ENCODE assay signal across 18 cellular contexts in the genomic region with DNA sequence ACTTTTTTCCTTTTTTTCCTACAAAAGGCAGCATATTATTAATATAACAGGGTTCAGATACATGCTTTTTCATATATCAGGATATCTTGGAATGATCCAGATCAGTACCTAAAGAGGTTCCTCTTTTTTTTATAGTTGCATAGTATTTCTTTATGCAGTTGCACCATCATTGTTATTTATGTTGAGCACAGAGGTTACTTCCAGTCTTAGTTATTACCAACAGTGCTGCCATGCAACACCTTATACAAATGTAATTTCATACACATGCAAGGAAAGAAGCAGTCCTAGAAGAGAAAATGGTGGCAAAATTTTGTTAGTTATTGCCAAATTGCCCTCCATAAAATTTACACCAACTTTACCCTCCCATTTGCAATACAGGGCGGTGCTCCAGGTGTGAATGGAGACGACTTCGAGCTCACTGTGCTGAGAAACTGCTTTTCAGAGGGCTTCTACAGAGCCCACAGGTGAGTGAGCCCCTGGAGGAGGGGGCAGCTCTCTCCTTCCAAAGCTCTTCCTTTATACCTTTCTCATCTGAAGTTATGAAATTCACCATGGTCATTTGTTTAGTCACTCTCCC. TPM values are rescaled to one million over a fixed set of nuclear protein-coding genes. Genes with fewer than 3 reads are reported as not detected.
A peak's percentile ranks its signal among the peaks of the same experiment; 100 is the strongest.
DNase-seq lines count a peak whose midpoint lies in the region; ATAC-seq, FAIRE-seq and TF ChIP-seq lines count a peak whose summit lies in the region.
"Had no signal": no experiment of that assay in that cellular context is flagged by ENCODE, and none has a peak within 500 bp of the region (broad histone marks: within the 10 kb centered on the region; RNA-seq: fewer than 3 reads in every experiment).

No MANE protein-coding gene starts in this region.

- H2BK20ac ChIP-seq in H1 (ENCODE audit: low read length): 0 out of 2 replicates have a peak overlapping the region, but pooled peaks have one; percentile 91

- H4K20me1 ChIP-seq in H1 (replicated peaks in 1 of 2; ENCODE audit: control insufficient read depth in 1 of 2, insufficient read depth in 2 of 2, low read length in 2 of 2): no peaks in the 10 kb centered on the region

- peaks cover 0 to 5% (median 0%) of the 10 kb centered on the region in 3 donors for H3K27me3 Mint-ChIP-seq in CD14-positive monocyte (ENCODE audit: low read depth in 3 of 3)
- peaks cover 2% of the 10 kb centered on the region for H3K27me3 Mint-ChIP-seq in IgD-negative memory B cell

- H2BK15ac ChIP-seq in H1 (ENCODE audit: low read length): no peak overlapping the region

- no peak overlapping the region; a peak in 1 of 7 replicates for H3K9ac ChIP-seq in H1 (replicated peaks in 1 of 4; ENCODE audit: extremely low read depth in 1 of 4, low read depth in 3 of 4, low read length in 3 of 4)

- CTCF ChIA-PET in RWPE1 (lab: Yijun Ruan, JAX): interaction anchor here (0.6 to 0.7 kb wide), 2 partner anchors 15 to 221 kb away, joined by 3 to 4 read pairs; no protein-coding TSS in a partner anchor
- CTCF ChIA-PET in H1 (lab: Charles Lee; ENCODE audit: partially characterized antibody): interaction anchor here (0.6 to 7.5 kb wide), 7 partner anchors 11 to 125 kb away, joined by 3 to 54 read pairs (median 3); no protein-coding TSS in a partner anchor

- H4K8ac ChIP-seq in H1 (ENCODE audit: extremely low read depth, insufficient read depth, low read length): no peak overlapping the region

- H3K4me1 ChIP-seq in H1 (replicated peaks in 1 of 4; ENCODE audit: control insufficient read depth in 3 of 4, insufficient read depth in 4 of 4, low read length in 3 of 4) (peaks cover 3 to 8% (median 4%) of the 10 kb centered on the region in 4 experiments; a peak in 5 of 7 replicates), upper lobe of left lung (peaks cover 7 to 13% (median 11%) of the 10 kb centered on the region in 4 donors)

- H3K36me3 Mint-ChIP-seq in CD14-positive monocyte (no peaks in the 10 kb centered on the region), IgD-negative memory B cell (no peaks in the 10 kb centered on the region)

- no peak overlapping the region for H4K91ac ChIP-seq in H1 (replicated peaks; ENCODE audit: insufficient read length, low read length)

- TF ChIP-seq EP300 in H1 (IDR thresholded peaks at IDR 0.05; ENCODE audit: borderline replicate concordance in 1 of 2, low read depth in 2 of 2, low read length in 2 of 2): no peak
- TF ChIP-seq EP300 in upper lobe of left lung (IDR thresholded peaks at IDR 0.05): no peak

- no peak overlapping the region for H3K4me2 ChIP-seq in H1 (ENCODE audit: insufficient read depth in 1 of 2, low read depth in 2 of 2, low read length in 2 of 2)

- POLR2A ChIA-PET in RWPE1 (lab: Yijun Ruan, JAX; ENCODE audit: low non-redundant PET): no interaction called here
- POLR2A ChIA-PET in H1 (lab: Charles Lee; ENCODE audit: partially characterized antibody): interaction anchor here (0.9 to 15.1 kb wide), 6 partner anchors 16 to 34 kb away, joined by 3 to 231 read pairs (median 3); no protein-coding TSS in a partner anchor

- H3K36me3 ChIP-seq in H1 (ENCODE audit: control insufficient read depth in 2 of 4, insufficient read depth in 4 of 4, low read length in 3 of 4) (no peaks in the 10 kb centered on the region), upper lobe of left lung (no peaks in the 10 kb centered on the region)
- H3K36me3 ChIP-seq: heart right ventricle, Peyer's patch, WERI-Rb-1 had no signal

- no peak overlapping the region for H4K5ac ChIP-seq in H1 (ENCODE audit: insufficient read length, low read depth, low read length)

- intact Hi-C loops in CD14-positive monocyte (cut with micrococcal nuclease): no loop called here
- intact Hi-C loops in posterior cingulate gyrus (cut with DNase I): no loop called here

- no peaks in the 10 kb centered on the region for H3K27me3 ChIP-seq in H1 (replicated peaks in 1 of 4; ENCODE audit: control insufficient read depth in 3 of 4, extremely low read depth in 1 of 4, insufficient read depth in 3 of 4, low read length in 3 of 4)
- no peaks in the 10 kb centered on the region for H3K27me3 ChIP-seq in upper lobe of left lung
- H3K27me3 ChIP-seq: Peyer's patch had no signal

- no peak overlapping the region for H3K4me3 ChIP-seq in H1 (ENCODE audit: extremely low read depth in 1 of 4, insufficient read depth in 2 of 4, low read depth in 3 of 4, low read length in 4 of 4)
- no peak overlapping the region for H3K4me3 ChIP-seq in upper lobe of left lung
- H3K4me3 ChIP-seq: heart right ventricle, Peyer's patch had no signal

- no peak overlapping the region for H3K56ac ChIP-seq in H1 (replicated peaks; ENCODE audit: insufficient read length, low read depth, low read length)

- no peak for ATAC-seq in HG03280 (IDR thresholded peaks at IDR 0.05; ENCODE audit: unreplicated experiment)
- ATAC-seq in upper lobe of left lung (ENCODE audit: low FRiP score in 2 of 2): no peak
- ATAC-seq: heart right ventricle had no signal

- H2BK12ac ChIP-seq in H1 (ENCODE audit: low read depth, low read length): peak overlapping the region; percentile 72; the same call in 1 of the 2 replicates

- no peak overlapping the region for H3K14ac ChIP-seq in H1 (ENCODE audit: insufficient read length)

- no peak for FAIRE-seq in H1 (lab: Jason Lieb, UNC)
- FAIRE-seq: islet of Langerhans had no signal

- no peak overlapping the region for H2AK5ac ChIP-seq in H1 (ENCODE audit: low read depth, low read length)

- no peak overlapping the region for H3K4ac ChIP-seq in H1 (replicated peaks; ENCODE audit: insufficient read length, low read depth, low read length)

- no peak for TF ChIP-seq POLR2A in H1 (IDR thresholded peaks at IDR 0.05; ENCODE audit: control extremely low read depth in 1 of 2, low read depth in 2 of 2, low read length in 2 of 2)
- no peak for TF ChIP-seq POLR2A in upper lobe of left lung (IDR thresholded peaks at IDR 0.05)

- H3K23ac ChIP-seq in H1 (ENCODE audit: insufficient read length): no peak overlapping the region

- peak overlapping the region; percentile 72 to 95 (median 88) for H3K27ac Mint-ChIP-seq in CD14-positive monocyte
- peak overlapping the region in 2 of 3 donors; percentile 47 to 63 for H3K27ac Mint-ChIP-seq in IgD-negative memory B cell

- H3K23me2 ChIP-seq in H1 (ENCODE audit: low read depth, low read length): 0 out of 2 replicates have a peak, but pooled peaks cover 2% of the 10 kb centered on the region

- H2BK120ac ChIP-seq in H1 (replicated peaks; ENCODE audit: low read depth, low read length): no peak overlapping the region

- H2AFZ ChIP-seq in H1 (ENCODE audit: low read length): no peak overlapping the region

- DNase-seq in CD14-positive monocyte (ENCODE audit: low spot score) (no peak), RWPE1 (ENCODE audit: low spot score) (no peak), H1 (ENCODE audit: low read depth in 1 of 2, low spot score in 2 of 2) (no peak), DMS53 treated with DMSO at 0.1 percent for 48 hours (lab: John Stamatoyannopoulos, UW; ENCODE audit: unreplicated experiment) (no peak), upper lobe of left lung (no peak), posterior cingulate gyrus (no peak)
- DNase-seq: activated gamma-delta T cell, DMS 273 treated with DMSO at 0.1 percent for 48 hours, HCEC 1CT, heart right ventricle, NCI-H187 treated with DMSO at 0.1 percent for 48 hours, NCI-H510A, SW 1271, WERI-Rb-1 had no signal

- no peaks in the 10 kb centered on the region for H3K79me2 ChIP-seq in H1 (ENCODE audit: control insufficient read depth in 1 of 2, insufficient read depth in 2 of 2, low read length in 2 of 2)

- H3K4me3 Mint-ChIP-seq in CD14-positive monocyte: no peak overlapping the region
- no peak overlapping the region for H3K4me3 Mint-ChIP-seq in IgD-negative memory B cell

- H3K4me1 Mint-ChIP-seq in CD14-positive monocyte: peaks cover 59% of the 10 kb centered on the region
- H3K4me1 Mint-ChIP-seq in IgD-negative memory B cell: peaks cover 44 to 49% (median 45%) of the 10 kb centered on the region in 3 donors

- no peak for TF ChIP-seq CTCF in CD14-positive monocyte (IDR thresholded peaks at IDR 0.05)
- no peak for TF ChIP-seq CTCF in RWPE1 (conservative IDR thresholded peaks at IDR 0.05; ENCODE audit: low read depth)
- no peak for TF ChIP-seq CTCF in H1 (IDR thresholded peaks at IDR 0.05; ENCODE audit: control extremely low read depth in 1 of 3, insufficient read depth in 1 of 3, low read depth in 1 of 3, low read length in 3 of 3)
- no peak for TF ChIP-seq CTCF in upper lobe of left lung (IDR thresholded peaks at IDR 0.05)

- H3K9me3 ChIP-seq in H1 (ENCODE audit: insufficient read depth in 2 of 2, low read depth in 1 of 2, low read length in 1 of 2) (no peaks in the 10 kb centered on the region), upper lobe of left lung (no peaks in the 10 kb centered on the region)
- H3K9me3 ChIP-seq: heart right ventricle, Peyer's patch had no signal

- TF ChIP-seq RAD21 in H1 (IDR thresholded peaks at IDR 0.05 in 1 of 2, conservative IDR thresholded peaks at IDR 0.05 in 1 of 2; ENCODE audit: low read depth in 2 of 2, low read length in 2 of 2): no peak

- H3K79me1 ChIP-seq in H1 (ENCODE audit: low read depth, low read length): no peaks in the 10 kb centered on the region

- WGBS in H1 (ENCODE audit: extremely low coverage in 1 of 2, insufficient coverage in 1 of 2, insufficient read length in 1 of 2, insufficient replicate concordance in 2 of 2, low coverage in 1 of 2, low lambda C conversion rate in 2 of 2, missing lambda C conversion rate in 1 of 2), 2 experiments: 80% methylated on average over 3 of the region's 3 CpGs; no CpG with 5 or more reads in 1 of the 2 experiments
- 78 to 95% methylated on average over 3 of the region's 3 CpGs for WGBS in upper lobe of left lung, 2 donors

- no peak overlapping the region for H2BK5ac ChIP-seq in H1 (ENCODE audit: low read depth, low read length)

- peak overlapping the region; percentile 21; the same call in 1 of the 2 replicates for H3K27ac ChIP-seq in RWPE1
- H3K27ac ChIP-seq in H1 (ENCODE audit: low read depth, low read length): no peak overlapping the region
- no peak overlapping the region for H3K27ac ChIP-seq in upper lobe of left lung
- H3K27ac ChIP-seq: WERI-Rb-1 had no signal

- H3K9me3 Mint-ChIP-seq in CD14-positive monocyte (peaks cover 0 to 3% (median 0%) of the 10 kb centered on the region in 7 donors), IgD-negative memory B cell (no peaks in the 10 kb centered on the region)

- no peak overlapping the region; the same call in 1 of the 2 replicates for H3K18ac ChIP-seq in H1 (ENCODE audit: extremely low read depth, low read length)

RNA-seq across cellular contexts. Expression of a gene that starts 30.0 kb away (rescaled TPM):
- polyA plus RNA-seq in CD14-positive monocyte (10 to 100 TPM; 22.5 to 28.5 TPM), IgD-negative memory B cell (17.6 TPM), H1 (2011; rRNA removed) (55.8 and 86.9 TPM in 2 replicates)
- total RNA-seq in H1 (2021; fragmentation: NEBNext Ultra II Directional; extraction: Animal tissue kit (Norgen Biotek cat#: 25700)): 149 and 152 TPM in 2 replicates
- 97.8 TPM for polyA plus RNA-seq in H1 (2011; cell fraction: cytosol; rRNA removed)
- 33.5 TPM for polyA plus RNA-seq in H1 (2011; cell fraction: nucleus; rRNA removed)
- 81.0 to 111 TPM (median 94.5 TPM) in 4 replicates for polyA plus RNA-seq in H1 (2012, experiment 1 of 2)
- polyA plus RNA-seq in H1 (2012, experiment 2 of 2): 41.2 TPM
- 43.4 TPM for polyA plus RNA-seq in H1 (2013, experiment 1 of 2)
- 45.1 TPM for polyA plus RNA-seq in H1 (2013, experiment 2 of 2)
- polyA minus RNA-seq in H1 (2011; rRNA and poly(A)+ RNA removed): 140 and 147 TPM in 2 replicates
- polyA minus RNA-seq in H1 (2011; cell fraction: cytosol; rRNA and poly(A)+ RNA removed): 58.9 TPM
- 50.0 TPM for polyA minus RNA-seq in H1 (2011; cell fraction: nucleus; rRNA and poly(A)+ RNA removed)
- 10 to 100 TPM in 5 of 6 donors, 1 to 10 TPM in 1; 6.3 to 76.6 (median 47.8) TPM for total RNA-seq in upper lobe of left lung

RNA-seq across cellular contexts. Expression of a gene that starts 35.5 kb away (rescaled TPM):
- polyA plus RNA-seq in CD14-positive monocyte (1,000 to 10,000 TPM; 5,130 to 6,847 TPM), IgD-negative memory B cell (6,394 TPM), H1 (2011; rRNA removed) (593 and 852 TPM in 2 replicates)
- total RNA-seq in H1 (2021; fragmentation: NEBNext Ultra II Directional; extraction: Animal tissue kit (Norgen Biotek cat#: 25700)): 1,075 and 1,095 TPM in 2 replicates
- 1,307 TPM for polyA plus RNA-seq in H1 (2011; cell fraction: cytosol; rRNA removed)
- 850 TPM for polyA plus RNA-seq in H1 (2011; cell fraction: nucleus; rRNA removed)
- polyA plus RNA-seq in H1 (2012, experiment 1 of 2): 1,219 to 1,602 TPM (median 1,382 TPM) in 4 replicates
- polyA plus RNA-seq in H1 (2012, experiment 2 of 2): 5,019 TPM
- polyA plus RNA-seq in H1 (2013, experiment 1 of 2): 1,059 TPM
- polyA plus RNA-seq in H1 (2013, experiment 2 of 2): 1,056 TPM
- 80.7 and 118 TPM in 2 replicates for polyA minus RNA-seq in H1 (2011; rRNA and poly(A)+ RNA removed)
- polyA minus RNA-seq in H1 (2011; cell fraction: cytosol; rRNA and poly(A)+ RNA removed): 145 TPM
- polyA minus RNA-seq in H1 (2011; cell fraction: nucleus; rRNA and poly(A)+ RNA removed): 80.6 TPM
- total RNA-seq in upper lobe of left lung: 1,000 to 10,000 TPM; 1,275 to 5,234 (median 2,267) TPM
